ENCODE assay signal across 1 cellular context in the genomic region with DNA sequence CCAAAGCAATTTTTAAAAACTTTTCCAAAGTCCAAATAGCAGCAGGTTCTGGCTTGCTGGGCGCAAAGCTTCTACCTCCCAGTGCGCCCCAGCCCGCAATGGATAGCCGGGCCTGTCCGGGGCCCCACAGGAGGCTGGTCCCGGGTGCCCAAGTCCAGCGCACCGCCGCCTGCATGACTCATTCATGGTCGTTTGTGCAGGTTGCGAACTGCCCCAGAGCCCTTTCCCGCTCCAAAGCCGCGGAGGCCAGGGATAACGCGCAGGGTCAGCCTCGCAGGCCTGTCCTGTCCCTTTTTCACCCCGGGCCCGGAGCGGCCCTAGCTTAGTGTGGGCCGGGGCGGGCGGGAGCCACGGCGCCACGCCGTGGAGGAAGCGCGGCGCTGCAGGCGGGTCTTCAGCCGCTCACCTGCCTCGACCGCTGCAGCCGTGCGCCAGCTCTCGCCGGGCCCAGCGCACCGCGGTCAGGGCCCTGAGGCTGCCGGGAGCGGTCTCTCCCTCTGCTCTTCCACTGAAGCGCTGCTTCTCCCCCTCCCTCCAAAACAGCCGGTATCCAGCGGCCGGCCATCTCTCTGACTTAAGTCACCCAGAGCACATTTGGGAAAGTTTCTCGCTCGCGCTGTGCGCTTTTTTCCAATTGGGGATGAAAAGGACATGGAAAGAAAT.
TF ChIP-seq lines count a peak whose summit lies in the region.

No MANE protein-coding gene starts in this region.

TF ChIP-seq in HepG2, 621 proteins besides CTCF, POLR2A, EP300 and RAD21 (continued from another document and continues in another):
- TF ChIP-seq, protein P1, sequence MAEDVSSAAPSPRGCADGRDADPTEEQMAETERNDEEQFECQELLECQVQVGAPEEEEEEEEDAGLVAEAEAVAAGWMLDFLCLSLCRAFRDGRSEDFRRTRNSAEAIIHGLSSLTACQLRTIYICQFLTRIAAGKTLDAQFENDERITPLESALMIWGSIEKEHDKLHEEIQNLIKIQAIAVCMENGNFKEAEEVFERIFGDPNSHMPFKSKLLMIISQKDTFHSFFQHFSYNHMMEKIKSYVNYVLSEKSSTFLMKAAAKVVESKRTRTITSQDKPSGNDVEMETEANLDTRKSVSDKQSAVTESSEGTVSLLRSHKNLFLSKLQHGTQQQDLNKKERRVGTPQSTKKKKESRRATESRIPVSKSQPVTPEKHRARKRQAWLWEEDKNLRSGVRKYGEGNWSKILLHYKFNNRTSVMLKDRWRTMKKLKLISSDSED (CRISPR knock-in tag; IDR thresholded peaks at IDR 0.05): no peak
- no peak; the same call in 1 of the 2 replicates for TF ChIP-seq CHCHD3 (CRISPR knock-in tag; IDR thresholded peaks at IDR 0.05)
- TF ChIP-seq, protein P2, sequence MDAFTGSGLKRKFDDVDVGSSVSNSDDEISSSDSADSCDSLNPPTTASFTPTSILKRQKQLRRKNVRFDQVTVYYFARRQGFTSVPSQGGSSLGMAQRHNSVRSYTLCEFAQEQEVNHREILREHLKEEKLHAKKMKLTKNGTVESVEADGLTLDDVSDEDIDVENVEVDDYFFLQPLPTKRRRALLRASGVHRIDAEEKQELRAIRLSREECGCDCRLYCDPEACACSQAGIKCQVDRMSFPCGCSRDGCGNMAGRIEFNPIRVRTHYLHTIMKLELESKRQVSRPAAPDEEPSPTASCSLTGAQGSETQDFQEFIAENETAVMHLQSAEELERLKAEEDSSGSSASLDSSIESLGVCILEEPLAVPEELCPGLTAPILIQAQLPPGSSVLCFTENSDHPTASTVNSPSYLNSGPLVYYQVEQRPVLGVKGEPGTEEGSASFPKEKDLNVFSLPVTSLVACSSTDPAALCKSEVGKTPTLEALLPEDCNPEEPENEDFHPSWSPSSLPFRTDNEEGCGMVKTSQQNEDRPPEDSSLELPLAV (CRISPR knock-in tag; conservative IDR thresholded peaks at IDR 0.05; ENCODE audit: low read depth): no peak
- TF ChIP-seq ZNF333 (CRISPR knock-in tag; IDR thresholded peaks at IDR 0.05; ENCODE audit: borderline replicate concordance): no peak
- TF ChIP-seq PRMT3 (CRISPR knock-in tag; IDR thresholded peaks at IDR 0.05; ENCODE audit: borderline replicate concordance, low read depth): no peak
- TF ChIP-seq, protein P3, sequence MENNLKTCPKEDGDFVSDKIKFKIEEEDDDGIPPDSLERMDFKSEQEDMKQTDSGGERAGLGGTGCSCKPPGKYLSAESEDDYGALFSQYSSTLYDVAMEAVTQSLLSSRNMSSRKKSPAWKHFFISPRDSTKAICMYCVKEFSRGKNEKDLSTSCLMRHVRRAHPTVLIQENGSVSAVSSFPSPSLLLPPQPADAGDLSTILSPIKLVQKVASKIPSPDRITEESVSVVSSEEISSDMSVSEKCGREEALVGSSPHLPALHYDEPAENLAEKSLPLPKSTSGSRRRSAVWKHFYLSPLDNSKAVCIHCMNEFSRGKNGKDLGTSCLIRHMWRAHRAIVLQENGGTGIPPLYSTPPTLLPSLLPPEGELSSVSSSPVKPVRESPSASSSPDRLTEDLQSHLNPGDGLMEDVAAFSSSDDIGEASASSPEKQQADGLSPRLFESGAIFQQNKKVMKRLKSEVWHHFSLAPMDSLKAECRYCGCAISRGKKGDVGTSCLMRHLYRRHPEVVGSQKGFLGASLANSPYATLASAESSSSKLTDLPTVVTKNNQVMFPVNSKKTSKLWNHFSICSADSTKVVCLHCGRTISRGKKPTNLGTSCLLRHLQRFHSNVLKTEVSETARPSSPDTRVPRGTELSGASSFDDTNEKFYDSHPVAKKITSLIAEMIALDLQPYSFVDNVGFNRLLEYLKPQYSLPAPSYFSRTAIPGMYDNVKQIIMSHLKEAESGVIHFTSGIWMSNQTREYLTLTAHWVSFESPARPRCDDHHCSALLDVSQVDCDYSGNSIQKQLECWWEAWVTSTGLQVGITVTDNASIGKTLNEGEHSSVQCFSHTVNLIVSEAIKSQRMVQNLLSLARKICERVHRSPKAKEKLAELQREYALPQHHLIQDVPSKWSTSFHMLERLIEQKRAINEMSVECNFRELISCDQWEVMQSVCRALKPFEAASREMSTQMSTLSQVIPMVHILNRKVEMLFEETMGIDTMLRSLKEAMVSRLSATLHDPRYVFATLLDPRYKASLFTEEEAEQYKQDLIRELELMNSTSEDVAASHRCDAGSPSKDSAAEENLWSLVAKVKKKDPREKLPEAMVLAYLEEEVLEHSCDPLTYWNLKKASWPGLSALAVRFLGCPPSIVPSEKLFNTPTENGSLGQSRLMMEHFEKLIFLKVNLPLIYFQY (CRISPR knock-in tag; IDR thresholded peaks at IDR 0.05; ENCODE audit: borderline replicate concordance): peak; percentile 87
- no peak for TF ChIP-seq MIER2 (CRISPR knock-in tag; IDR thresholded peaks at IDR 0.05)
- TF ChIP-seq, protein P4, sequence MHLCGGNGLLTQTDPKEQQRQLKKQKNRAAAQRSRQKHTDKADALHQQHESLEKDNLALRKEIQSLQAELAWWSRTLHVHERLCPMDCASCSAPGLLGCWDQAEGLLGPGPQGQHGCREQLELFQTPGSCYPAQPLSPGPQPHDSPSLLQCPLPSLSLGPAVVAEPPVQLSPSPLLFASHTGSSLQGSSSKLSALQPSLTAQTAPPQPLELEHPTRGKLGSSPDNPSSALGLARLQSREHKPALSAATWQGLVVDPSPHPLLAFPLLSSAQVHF (CRISPR knock-in tag; IDR thresholded peaks at IDR 0.05): no peak
- TF ChIP-seq, protein P5, sequence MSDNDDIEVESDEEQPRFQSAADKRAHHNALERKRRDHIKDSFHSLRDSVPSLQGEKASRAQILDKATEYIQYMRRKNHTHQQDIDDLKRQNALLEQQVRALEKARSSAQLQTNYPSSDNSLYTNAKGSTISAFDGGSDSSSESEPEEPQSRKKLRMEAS (IDR thresholded peaks at IDR 0.05): peak; percentile 51; the same call in 1 of the 2 replicates
- no peak for TF ChIP-seq ZNF431 (CRISPR knock-in tag; IDR thresholded peaks at IDR 0.05; ENCODE audit: borderline replicate concordance, low read depth)
- no peak for TF ChIP-seq AGO2 (optimal IDR thresholded peaks at IDR 0.05; ENCODE audit: low read depth, low read length)
- TF ChIP-seq NFKB2 (CRISPR knock-in tag; IDR thresholded peaks at IDR 0.05; ENCODE audit: borderline replicate concordance): no peak
- peak; percentile 44; the same call in 1 of the 2 replicates for TF ChIP-seq ZNF564 (CRISPR knock-in tag; IDR thresholded peaks at IDR 0.05)
- no peak for TF ChIP-seq ZNF556 (CRISPR knock-in tag; IDR thresholded peaks at IDR 0.05; ENCODE audit: borderline replicate concordance)
- TF ChIP-seq BCL6 (CRISPR knock-in tag; IDR thresholded peaks at IDR 0.05): peak; percentile 28; the same call in 1 of the 2 replicates
- TF ChIP-seq ZNF337 (CRISPR knock-in tag; IDR thresholded peaks at IDR 0.05; ENCODE audit: borderline replicate concordance, low read depth): no peak
- TF ChIP-seq HNRNPL (IDR thresholded peaks at IDR 0.05; ENCODE audit: low read depth, low read length): no peak
- TF ChIP-seq ZNF790 (CRISPR knock-in tag; IDR thresholded peaks at IDR 0.05; ENCODE audit: borderline replicate concordance): no peak
- TF ChIP-seq ESRRA (CRISPR knock-in tag; IDR thresholded peaks at IDR 0.05; ENCODE audit: low read depth): no peak
- TF ChIP-seq RBM22 (optimal IDR thresholded peaks at IDR 0.05; ENCODE audit: low read length): no peak
- TF ChIP-seq, protein P6, sequence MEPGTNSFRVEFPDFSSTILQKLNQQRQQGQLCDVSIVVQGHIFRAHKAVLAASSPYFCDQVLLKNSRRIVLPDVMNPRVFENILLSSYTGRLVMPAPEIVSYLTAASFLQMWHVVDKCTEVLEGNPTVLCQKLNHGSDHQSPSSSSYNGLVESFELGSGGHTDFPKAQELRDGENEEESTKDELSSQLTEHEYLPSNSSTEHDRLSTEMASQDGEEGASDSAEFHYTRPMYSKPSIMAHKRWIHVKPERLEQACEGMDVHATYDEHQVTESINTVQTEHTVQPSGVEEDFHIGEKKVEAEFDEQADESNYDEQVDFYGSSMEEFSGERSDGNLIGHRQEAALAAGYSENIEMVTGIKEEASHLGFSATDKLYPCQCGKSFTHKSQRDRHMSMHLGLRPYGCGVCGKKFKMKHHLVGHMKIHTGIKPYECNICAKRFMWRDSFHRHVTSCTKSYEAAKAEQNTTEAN (CRISPR knock-in tag; conservative IDR thresholded peaks at IDR 0.05): no peak
- no peak for TF ChIP-seq KLF11 (CRISPR knock-in tag; IDR thresholded peaks at IDR 0.05)
- TF ChIP-seq NCOA5 (CRISPR knock-in tag; IDR thresholded peaks at IDR 0.05): no peak
- TF ChIP-seq PHB2 (IDR thresholded peaks at IDR 0.05; ENCODE audit: partially characterized antibody): no peak
- TF ChIP-seq DR1 (CRISPR knock-in tag; IDR thresholded peaks at IDR 0.05): no peak
- TF ChIP-seq, protein P7, sequence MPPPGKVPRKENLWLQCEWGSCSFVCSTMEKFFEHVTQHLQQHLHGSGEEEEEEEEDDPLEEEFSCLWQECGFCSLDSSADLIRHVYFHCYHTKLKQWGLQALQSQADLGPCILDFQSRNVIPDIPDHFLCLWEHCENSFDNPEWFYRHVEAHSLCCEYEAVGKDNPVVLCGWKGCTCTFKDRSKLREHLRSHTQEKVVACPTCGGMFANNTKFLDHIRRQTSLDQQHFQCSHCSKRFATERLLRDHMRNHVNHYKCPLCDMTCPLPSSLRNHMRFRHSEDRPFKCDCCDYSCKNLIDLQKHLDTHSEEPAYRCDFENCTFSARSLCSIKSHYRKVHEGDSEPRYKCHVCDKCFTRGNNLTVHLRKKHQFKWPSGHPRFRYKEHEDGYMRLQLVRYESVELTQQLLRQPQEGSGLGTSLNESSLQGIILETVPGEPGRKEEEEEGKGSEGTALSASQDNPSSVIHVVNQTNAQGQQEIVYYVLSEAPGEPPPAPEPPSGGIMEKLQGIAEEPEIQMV (CRISPR knock-in tag; IDR thresholded peaks at IDR 0.05; ENCODE audit: low read depth): no peak
- TF ChIP-seq EHMT2 (IDR thresholded peaks at IDR 0.05; ENCODE audit: borderline replicate concordance, low read depth, low read length): no peak
- peak; percentile 51; the same call in 1 of the 2 replicates for TF ChIP-seq SAP130 (CRISPR knock-in tag; IDR thresholded peaks at IDR 0.05; ENCODE audit: low read depth)
- TF ChIP-seq ZNF552 (CRISPR knock-in tag; IDR thresholded peaks at IDR 0.05; ENCODE audit: borderline replicate concordance): no peak
- TF ChIP-seq, protein P8, sequence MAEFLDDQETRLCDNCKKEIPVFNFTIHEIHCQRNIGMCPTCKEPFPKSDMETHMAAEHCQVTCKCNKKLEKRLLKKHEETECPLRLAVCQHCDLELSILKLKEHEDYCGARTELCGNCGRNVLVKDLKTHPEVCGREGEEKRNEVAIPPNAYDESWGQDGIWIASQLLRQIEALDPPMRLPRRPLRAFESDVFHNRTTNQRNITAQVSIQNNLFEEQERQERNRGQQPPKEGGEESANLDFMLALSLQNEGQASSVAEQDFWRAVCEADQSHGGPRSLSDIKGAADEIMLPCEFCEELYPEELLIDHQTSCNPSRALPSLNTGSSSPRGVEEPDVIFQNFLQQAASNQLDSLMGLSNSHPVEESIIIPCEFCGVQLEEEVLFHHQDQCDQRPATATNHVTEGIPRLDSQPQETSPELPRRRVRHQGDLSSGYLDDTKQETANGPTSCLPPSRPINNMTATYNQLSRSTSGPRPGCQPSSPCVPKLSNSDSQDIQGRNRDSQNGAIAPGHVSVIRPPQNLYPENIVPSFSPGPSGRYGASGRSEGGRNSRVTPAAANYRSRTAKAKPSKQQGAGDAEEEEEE (CRISPR knock-in tag; IDR thresholded peaks at IDR 0.05; ENCODE audit: borderline replicate concordance): no peak
- TF ChIP-seq SIX1 (CRISPR knock-in tag; IDR thresholded peaks at IDR 0.05; ENCODE audit: borderline replicate concordance): no peak
- TF ChIP-seq ZFP62 (CRISPR knock-in tag; IDR thresholded peaks at IDR 0.05): no peak
- no peak for TF ChIP-seq TBL1XR1 (IDR thresholded peaks at IDR 0.05; ENCODE audit: borderline replicate concordance, low read length, partially characterized antibody)
- TF ChIP-seq ZNF432 (CRISPR knock-in tag; IDR thresholded peaks at IDR 0.05; ENCODE audit: borderline replicate concordance): no peak
- no peak for TF ChIP-seq ATRX (CRISPR knock-in tag; IDR thresholded peaks at IDR 0.05; ENCODE audit: borderline replicate concordance)
- TF ChIP-seq, protein P9, sequence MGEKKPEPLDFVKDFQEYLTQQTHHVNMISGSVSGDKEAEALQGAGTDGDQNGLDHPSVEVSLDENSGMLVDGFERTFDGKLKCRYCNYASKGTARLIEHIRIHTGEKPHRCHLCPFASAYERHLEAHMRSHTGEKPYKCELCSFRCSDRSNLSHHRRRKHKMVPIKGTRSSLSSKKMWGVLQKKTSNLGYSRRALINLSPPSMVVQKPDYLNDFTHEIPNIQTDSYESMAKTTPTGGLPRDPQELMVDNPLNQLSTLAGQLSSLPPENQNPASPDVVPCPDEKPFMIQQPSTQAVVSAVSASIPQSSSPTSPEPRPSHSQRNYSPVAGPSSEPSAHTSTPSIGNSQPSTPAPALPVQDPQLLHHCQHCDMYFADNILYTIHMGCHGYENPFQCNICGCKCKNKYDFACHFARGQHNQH (CRISPR knock-in tag; IDR thresholded peaks at IDR 0.05): no peak; the same call in 1 of the 2 replicates
- TF ChIP-seq NFE2 (CRISPR knock-in tag; IDR thresholded peaks at IDR 0.05): no peak
- TF ChIP-seq TCF7 (IDR thresholded peaks at IDR 0.05; ENCODE audit: low read depth): no peak
- TF ChIP-seq RFX1 (IDR thresholded peaks at IDR 0.05): no peak
- no peak for TF ChIP-seq ZFP41 (CRISPR knock-in tag; IDR thresholded peaks at IDR 0.05; ENCODE audit: borderline replicate concordance)
- TF ChIP-seq ZNF451 (CRISPR knock-in tag; IDR thresholded peaks at IDR 0.05): no peak
- TF ChIP-seq TMF1 (CRISPR knock-in tag; IDR thresholded peaks at IDR 0.05; ENCODE audit: low read depth): no peak
- TF ChIP-seq AGO1 (IDR thresholded peaks at IDR 0.05; ENCODE audit: low read depth, low read length, poor library complexity, severe bottlenecking): no peak
- TF ChIP-seq EZH2 (conservative IDR thresholded peaks at IDR 0.05; ENCODE audit: low read depth, low read length): no peak
